In genomic region chr16:87687998-87688529, GRCh38 we compare ENCODE assay signal across 34 cellular contexts.
"Had no signal": no experiment of that assay in that cellular context is flagged by ENCODE, and none has a peak within 500 bp of the region (broad histone marks: within the 10 kb centered on the region; RNA-seq: fewer than 3 reads in every experiment).

No MANE protein-coding gene starts in this region.

- ATAC-seq: activated CD8-positive, alpha-beta T cell treated with anti-CD3 and anti-CD28 coated beads for 36 hours; activated naive CD4-positive, alpha-beta T cell treated with anti-CD3 and anti-CD28 coated beads, Interleukin-2, amount 50 U/mL, for 72 hours; activated T-cell treated with anti-CD3 and anti-CD28 coated beads, Interleukin-2, amount 50 U/mL, for 4 hours; activated T-cell treated with anti-CD3 and anti-CD28 coated beads, Interleukin-2, amount 50 U/mL, for 72 hours; activated T-helper 17 cell treated with anti-CD3 and anti-CD28 coated beads, Interleukin-2, amount 50 U/mL, for 72 hours; body of pancreas; T-cell; T-helper 17 cell had no signal

- FAIRE-seq: astrocyte, TTC549 had no signal

- H3K9me3 Mint-ChIP-seq: activated B cell treated with CpG ODN at 0.5 μM for 24 hours; activated CD4-positive, alpha-beta memory T cell treated with anti-CD3 and anti-CD28 coated beads for 36 hours; activated CD4-positive, alpha-beta T cell treated with anti-CD3 and anti-CD28 coated beads, Interleukin-2, amount 10 ng/mL, durations not matched to agents 24 days and 14 days; activated CD8-positive, alpha-beta T cell treated with anti-CD3 and anti-CD28 coated beads for 36 hours; activated naive CD4-positive, alpha-beta T cell treated with anti-CD3 and anti-CD28 coated beads for 36 hours; activated naive CD4-positive, alpha-beta T cell treated with anti-CD3 and anti-CD28 coated beads, Interleukin-2, amount 50 U/mL, for 72 hours; activated naive CD8-positive, alpha-beta T cell treated with anti-CD3 and anti-CD28 coated beads for 36 hours; activated T-cell treated with anti-CD3 and anti-CD28 coated beads, Interleukin-2, amount 50 U/mL, for 4 hours; activated T-cell treated with anti-CD3 and anti-CD28 coated beads, Interleukin-2, amount 50 U/mL, for 72 hours; activated T-helper 1 cell treated with anti-CD3 and anti-CD28 coated beads, Interleukin-12 subunit alpha, Interleukin-12 subunit beta, Interleukin-2, Interleukin-4 antibody, amounts not matched to agents 30 ng/mL and 10 ng/mL and 1 ng/mL, durations not matched to agents 14 hours and 24 hours and 36 hours; activated T-helper 17 cell treated with anti-CD3 and anti-CD28 coated beads, Interleukin-2, amount 50 U/mL, for 72 hours; T-cell had no signal

- H3K4me3 Mint-ChIP-seq: activated B cell treated with CpG ODN at 0.5 μM for 24 hours; activated CD4-positive, alpha-beta memory T cell treated with anti-CD3 and anti-CD28 coated beads for 36 hours; activated CD4-positive, alpha-beta T cell treated with anti-CD3 and anti-CD28 coated beads, Interleukin-2, amount 10 ng/mL, durations not matched to agents 24 days and 14 days; activated CD8-positive, alpha-beta T cell treated with anti-CD3 and anti-CD28 coated beads for 36 hours; activated naive CD4-positive, alpha-beta T cell treated with anti-CD3 and anti-CD28 coated beads for 36 hours; activated naive CD8-positive, alpha-beta T cell treated with anti-CD3 and anti-CD28 coated beads for 36 hours; activated T-cell treated with anti-CD3 and anti-CD28 coated beads, Interleukin-2, amount 50 U/mL, for 4 hours; activated T-cell treated with anti-CD3 and anti-CD28 coated beads, Interleukin-2, amount 50 U/mL, for 72 hours; activated T-helper 1 cell treated with anti-CD3 and anti-CD28 coated beads, Interleukin-12 subunit alpha, Interleukin-12 subunit beta, Interleukin-2, Interleukin-4 antibody, amounts not matched to agents 30 ng/mL and 10 ng/mL and 1 ng/mL, durations not matched to agents 14 hours and 24 hours and 36 hours; activated T-helper 17 cell treated with anti-CD3 and anti-CD28 coated beads, Interleukin-2, amount 50 U/mL, for 72 hours; T-cell; T-helper 17 cell had no signal

- H3K27me3 ChIP-seq: adrenal gland, body of pancreas, cardiac muscle cell had no signal

- H3K9me3 ChIP-seq: adrenal gland, body of pancreas, breast epithelium had no signal

- DNase-seq: activated B cell treated with CpG ODN at 0.5 μM for 24 hours; activated CD4-positive, alpha-beta memory T cell treated with anti-CD3 and anti-CD28 coated beads for 36 hours; activated CD4-positive, alpha-beta T cell treated with anti-CD3 and anti-CD28 coated beads for 4 hours; activated CD4-positive, alpha-beta T cell treated with anti-CD3 and anti-CD28 coated beads, Interleukin-2, amount 10 ng/mL, durations not matched to agents 24 days and 14 days; activated CD4-positive, alpha-beta T cell treated with anti-CD3 and anti-CD28 coated beads, Interleukin-2, amount 50 U/mL, for 1 hour; activated CD4-positive, alpha-beta T cell treated with anti-CD3 and anti-CD28 coated beads, Interleukin-2, amount 50 U/mL, for 4 hours; activated CD4-positive, CD25-positive, alpha-beta regulatory T cell treated with anti-CD3 and anti-CD28 coated beads, Interleukin-2, amount 50 U/mL, for 72 hours; activated CD8-positive, alpha-beta memory T cell treated with anti-CD3 and anti-CD28 coated beads, Interleukin-2, amount 50 U/mL, for 4 hours; activated CD8-positive, alpha-beta T cell treated with anti-CD3 and anti-CD28 coated beads for 36 hours; activated effector memory CD4-positive, alpha-beta T cell treated with anti-CD3 and anti-CD28 coated beads, Interleukin-2, amount 50 U/mL, for 16 hours; activated gamma-delta T cell treated with Interleukin-2 at 50 U/mL for 16 hours; activated naive CD4-positive, alpha-beta T cell; activated naive CD4-positive, alpha-beta T cell treated with anti-CD3 and anti-CD28 coated beads for 36 hours; activated naive CD4-positive, alpha-beta T cell treated with anti-CD3 and anti-CD28 coated beads, Interleukin-2, amount 50 U/mL, for 16 hours; activated naive CD8-positive, alpha-beta T cell treated with anti-CD3 and anti-CD28 coated beads for 36 hours; activated T-cell treated with anti-CD3 and anti-CD28 coated beads for 4 hours; activated T-cell treated with anti-CD3 and anti-CD28 coated beads, Interleukin-2, amount 50 U/mL, for 1 hour; activated T-cell treated with anti-CD3 and anti-CD28 coated beads, Interleukin-2, amount 50 U/mL, for 4 hours; activated T-cell treated with anti-CD3 and anti-CD28 coated beads, Interleukin-2, amount 50 U/mL, for 72 hours; amniotic stem cell; aorta; body of pancreas; brain microvascular endothelial cell; T-cell; T-helper 17 cell had no signal

- H3K4me3 ChIP-seq: adrenal gland, body of pancreas, breast epithelium, cardiac muscle cell had no signal

- H3K27ac Mint-ChIP-seq: activated B cell treated with CpG ODN at 0.5 μM for 24 hours; activated CD4-positive, alpha-beta memory T cell treated with anti-CD3 and anti-CD28 coated beads for 36 hours; activated CD4-positive, alpha-beta T cell treated with anti-CD3 and anti-CD28 coated beads, Interleukin-2, amount 10 ng/mL, durations not matched to agents 24 days and 14 days; activated CD8-positive, alpha-beta T cell treated with anti-CD3 and anti-CD28 coated beads for 36 hours; activated naive CD4-positive, alpha-beta T cell treated with anti-CD3 and anti-CD28 coated beads for 36 hours; activated naive CD8-positive, alpha-beta T cell treated with anti-CD3 and anti-CD28 coated beads for 36 hours; activated T-cell treated with anti-CD3 and anti-CD28 coated beads, Interleukin-2, amount 50 U/mL, for 72 hours; activated T-helper 1 cell treated with anti-CD3 and anti-CD28 coated beads, Interleukin-12 subunit alpha, Interleukin-12 subunit beta, Interleukin-2, Interleukin-4 antibody, amounts not matched to agents 30 ng/mL and 10 ng/mL and 1 ng/mL, durations not matched to agents 14 hours and 24 hours and 36 hours; activated T-helper 17 cell treated with anti-CD3 and anti-CD28 coated beads, Interleukin-2, amount 50 U/mL, for 72 hours; T-cell; T-helper 17 cell had no signal

- H3K36me3 Mint-ChIP-seq: activated CD4-positive, alpha-beta memory T cell treated with anti-CD3 and anti-CD28 coated beads for 36 hours; activated naive CD4-positive, alpha-beta T cell treated with anti-CD3 and anti-CD28 coated beads, Interleukin-2, amount 50 U/mL, for 72 hours; activated naive CD8-positive, alpha-beta T cell treated with anti-CD3 and anti-CD28 coated beads for 36 hours; T-cell had no signal

- H3K27me3 Mint-ChIP-seq: activated CD4-positive, alpha-beta T cell treated with anti-CD3 and anti-CD28 coated beads, Interleukin-2, amount 10 ng/mL, durations not matched to agents 24 days and 14 days; activated CD8-positive, alpha-beta T cell treated with anti-CD3 and anti-CD28 coated beads for 36 hours; activated naive CD8-positive, alpha-beta T cell treated with anti-CD3 and anti-CD28 coated beads for 36 hours; activated T-helper 17 cell treated with anti-CD3 and anti-CD28 coated beads, Interleukin-2, amount 50 U/mL, for 72 hours had no signal

- H3K27ac ChIP-seq: adrenal gland, body of pancreas, brain microvascular endothelial cell, breast epithelium, cardiac muscle cell, VCaP had no signal

- H3K4me1 ChIP-seq: adrenal gland, body of pancreas, breast epithelium had no signal

- H3K36me3 ChIP-seq: adrenal gland, brain microvascular endothelial cell, breast epithelium, cardiac muscle cell had no signal

- H3K4me1 Mint-ChIP-seq: activated B cell treated with CpG ODN at 0.5 μM for 24 hours; activated CD4-positive, alpha-beta T cell treated with anti-CD3 and anti-CD28 coated beads, Interleukin-2, amount 10 ng/mL, durations not matched to agents 24 days and 14 days; activated T-helper 17 cell treated with anti-CD3 and anti-CD28 coated beads, Interleukin-2, amount 50 U/mL, for 72 hours; T-helper 17 cell had no signal
